ENCODE assay signal across 17 cellular contexts in the genomic region with DNA sequence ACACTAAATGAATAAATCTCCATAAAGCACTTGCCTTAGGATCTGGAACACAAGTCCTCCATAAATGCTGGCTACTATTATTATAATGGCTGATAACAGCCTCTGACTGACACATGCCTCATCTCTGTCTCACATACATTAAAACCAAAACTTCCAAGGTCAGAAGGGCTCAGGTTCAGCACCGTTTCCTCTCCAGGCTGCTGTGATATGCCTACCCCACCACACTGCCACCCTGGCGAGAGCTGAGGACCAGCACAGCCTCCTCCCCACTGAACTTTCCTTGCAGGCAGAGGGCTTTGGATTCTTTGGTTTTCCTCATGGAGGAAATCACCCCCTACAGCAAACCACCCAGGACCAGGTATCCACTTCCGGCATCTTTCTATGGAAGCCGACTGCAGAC.
DNase-seq lines count a peak whose midpoint lies in the region; ATAC-seq and TF ChIP-seq lines count a peak whose summit lies in the region.
"Had no signal": no experiment of that assay in that cellular context is flagged by ENCODE, and none has a peak within 500 bp of the region (broad histone marks: within the 10 kb centered on the region; RNA-seq: fewer than 3 reads in every experiment).

No MANE protein-coding gene starts in this region.

- WGBS in neuronal stem cell (ENCODE audit: extremely low coverage in 2 of 2, insufficient read length in 2 of 2, insufficient replicate concordance in 1 of 2), 2 donors = no CpG with 5 or more reads among the region's 4 CpGs

- peak; percentile 53 for DNase-seq in activated CD4-positive, alpha-beta T cell treated with anti-CD3 and anti-CD28 coated beads for 36 hours
- DNase-seq in activated CD4-positive, alpha-beta T cell treated with anti-CD3 and anti-CD28 coated beads, Interleukin-2, amount 50 U/mL, for 4 hours = no peak
- peak; percentile 35 for DNase-seq in GM12865 (ENCODE audit: low read depth)
- DNase-seq in activated CD8-positive, alpha-beta T cell treated with anti-CD3 and anti-CD28 coated beads for 36 hours = peak; percentile 50
- no peak for DNase-seq in neuronal stem cell (ENCODE audit: low spot score)
- DNase-seq in GM20000 (ENCODE audit: low spot score) = no peak
- no peak for DNase-seq in CD4-positive, alpha-beta T cell
- DNase-seq: KBM-7, left ventricle myocardium superior, NCI-H2107, NCI-H69, OCI-M1, ovary, right lobe of liver, SJCRH30 had no signal

- H2AK5ac ChIP-seq in neuronal stem cell (ENCODE audit: low read depth, low read length) = peak overlapping the region; percentile 34

- TF ChIP-seq CTCF in GM12865 (IDR thresholded peaks at IDR 0.05; ENCODE audit: insufficient read depth, low read depth, low read length, missing control alignments) (no peak), GM20000 (IDR thresholded peaks at IDR 0.05; ENCODE audit: extremely low read depth, missing control alignments) (no peak)
- no peak for TF ChIP-seq CTCF in activated CD8-positive, alpha-beta T cell treated with anti-CD3 and anti-CD28 coated beads for 36 hours (IDR thresholded peaks at IDR 0.05)
- TF ChIP-seq CTCF in CD4-positive, alpha-beta T cell (IDR thresholded peaks at IDR 0.05) = no peak

- H3K79me1 ChIP-seq in neuronal stem cell (ENCODE audit: low read depth, low read length) = no peaks in the 10 kb centered on the region

- peak overlapping the region; percentile 26 for H3K27ac Mint-ChIP-seq in activated CD4-positive, alpha-beta T cell treated with anti-CD3 and anti-CD28 coated beads for 36 hours
- peak overlapping the region; percentile 25 for H3K27ac Mint-ChIP-seq in activated CD8-positive, alpha-beta T cell treated with anti-CD3 and anti-CD28 coated beads for 36 hours
- H3K27ac Mint-ChIP-seq in CD4-positive, alpha-beta T cell = no peak overlapping the region

- no peak overlapping the region for H3K14ac ChIP-seq in neuronal stem cell (ENCODE audit: low read length)

- peaks cover 0 to 5% of the 10 kb centered on the region in 2 donors for H3K9me3 ChIP-seq in neuronal stem cell (replicated peaks in 1 of 2; ENCODE audit: control insufficient read depth in 2 of 2, insufficient read depth in 1 of 2, low read depth in 1 of 2, low read length in 2 of 2)
- H3K9me3 ChIP-seq in CD4-positive, alpha-beta T cell (ENCODE audit: control insufficient read depth, low read length) = no peaks in the 10 kb centered on the region
- H3K9me3 ChIP-seq: ovary, right lobe of liver, SJCRH30, thoracic aorta had no signal

- no peak overlapping the region for H4K8ac ChIP-seq in neuronal stem cell (ENCODE audit: low read depth, low read length)

- no peak overlapping the region for H2BK15ac ChIP-seq in neuronal stem cell (ENCODE audit: low read length)

- H2BK5ac ChIP-seq in neuronal stem cell (ENCODE audit: low read length) = peak overlapping the region; percentile 40

- H3K36me3 Mint-ChIP-seq in activated CD4-positive, alpha-beta T cell treated with anti-CD3 and anti-CD28 coated beads for 36 hours (ENCODE audit: low read depth) = no peaks in the 10 kb centered on the region
- H3K36me3 Mint-ChIP-seq in activated CD8-positive, alpha-beta T cell treated with anti-CD3 and anti-CD28 coated beads for 36 hours (ENCODE audit: low read depth) = peaks cover 2% of the 10 kb centered on the region
- H3K36me3 Mint-ChIP-seq in CD4-positive, alpha-beta T cell (ENCODE audit: low read depth) = no peaks in the 10 kb centered on the region

- ATAC-seq in activated CD4-positive, alpha-beta T cell treated with anti-CD3 and anti-CD28 coated beads for 36 hours = peak; percentile 60
- peak; percentile 57 for ATAC-seq in activated CD8-positive, alpha-beta T cell treated with anti-CD3 and anti-CD28 coated beads for 36 hours
- ATAC-seq in HG03469 (IDR thresholded peaks at IDR 0.05; ENCODE audit: unreplicated experiment) = no peak
- ATAC-seq in CD4-positive, alpha-beta T cell (ENCODE audit: poor library complexity) = no peak
- ATAC-seq: left ventricle myocardium superior had no signal

- peak overlapping the region; percentile 12 for H3K4ac ChIP-seq in neuronal stem cell (ENCODE audit: low read length)

- H3K23ac ChIP-seq in neuronal stem cell (ENCODE audit: low read depth, low read length, poor library complexity) = no peak overlapping the region

- H4K91ac ChIP-seq in neuronal stem cell (ENCODE audit: low read depth, low read length, poor library complexity) = no peak overlapping the region

- no peak overlapping the region for H3K18ac ChIP-seq in neuronal stem cell (ENCODE audit: low read length)

- peaks cover 9% of the 10 kb centered on the region for H3K27me3 Mint-ChIP-seq in activated CD4-positive, alpha-beta T cell treated with anti-CD3 and anti-CD28 coated beads for 36 hours
- H3K27me3 Mint-ChIP-seq in activated CD8-positive, alpha-beta T cell treated with anti-CD3 and anti-CD28 coated beads for 36 hours = peaks cover 2% of the 10 kb centered on the region
- no peaks in the 10 kb centered on the region for H3K27me3 Mint-ChIP-seq in CD4-positive, alpha-beta T cell

- no peak overlapping the region for H3K27ac ChIP-seq in neuronal stem cell (replicated peaks; ENCODE audit: low read length)
- H3K27ac ChIP-seq in CD4-positive, alpha-beta T cell (ENCODE audit: low read depth, low read length) = no peak overlapping the region
- H3K27ac ChIP-seq: ovary, SJCRH30, thoracic aorta had no signal

- peaks cover 6 to 12% of the 10 kb centered on the region in 2 donors for H3K4me1 ChIP-seq in neuronal stem cell (ENCODE audit: control insufficient read depth in 2 of 2, insufficient read depth in 1 of 2, low read depth in 1 of 2, low read length in 2 of 2)

- intact Hi-C loops in activated CD4-positive, alpha-beta T cell treated with anti-CD3 and anti-CD28 coated beads for 36 hours (cut with DNase I, micrococcal nuclease) = loop anchor here (2.0 to 10.0 kb wide), 6 partner anchors 30 to 930 kb away; a partner anchor contains a TSS
- intact Hi-C loops in activated CD8-positive, alpha-beta T cell treated with anti-CD3 and anti-CD28 coated beads for 36 hours (cut with micrococcal nuclease) = loop anchor here (5.0 to 10.0 kb wide), 3 partner anchors 33 to 350 kb away; a partner anchor contains a TSS
- intact Hi-C loops in CD4-positive, alpha-beta T cell (cut with DNase I, micrococcal nuclease) = no loop called here

- H2BK120ac ChIP-seq in neuronal stem cell (ENCODE audit: low read depth, low read length) = no peak overlapping the region

- H3K4me3 ChIP-seq in GM12865 (ENCODE audit: low read depth, low read length) = no peak overlapping the region
- no peak overlapping the region for H3K4me3 ChIP-seq in neuronal stem cell (ENCODE audit: low read length in 2 of 2)
- H3K4me3 ChIP-seq: ovary, right lobe of liver, SJCRH30, thoracic aorta had no signal

- CTCF ChIA-PET in activated CD4-positive, alpha-beta T cell treated with anti-CD3 and anti-CD28 coated beads for 36 hours (lab: Charles Lee) = no interaction called here
- CTCF ChIA-PET in activated CD8-positive, alpha-beta T cell treated with anti-CD3 and anti-CD28 coated beads for 36 hours (lab: Charles Lee) = interaction anchor here (0.7 kb wide), 1 partner anchor 91 kb away, joined by 3 read pairs; no protein-coding TSS in a partner anchor
- CTCF ChIA-PET in CD4-positive, alpha-beta T cell (lab: Charles Lee) = interaction anchor here (1.1 kb wide), 1 partner anchor 71 kb away, joined by 3 read pairs; no protein-coding TSS in a partner anchor

- H3K4me3 Mint-ChIP-seq in activated CD4-positive, alpha-beta T cell treated with anti-CD3 and anti-CD28 coated beads for 36 hours = no peak overlapping the region
- H3K4me3 Mint-ChIP-seq in activated CD8-positive, alpha-beta T cell treated with anti-CD3 and anti-CD28 coated beads for 36 hours = no peak overlapping the region
- H3K4me3 Mint-ChIP-seq in CD4-positive, alpha-beta T cell = no peak overlapping the region

- H3K9me3 Mint-ChIP-seq in activated CD4-positive, alpha-beta T cell treated with anti-CD3 and anti-CD28 coated beads for 36 hours (ENCODE audit: low read depth) = no peaks in the 10 kb centered on the region
- H3K9me3 Mint-ChIP-seq in activated CD8-positive, alpha-beta T cell treated with anti-CD3 and anti-CD28 coated beads for 36 hours = no peaks in the 10 kb centered on the region
- H3K9me3 Mint-ChIP-seq in CD4-positive, alpha-beta T cell = no peaks in the 10 kb centered on the region

- no peak overlapping the region for H2AFZ ChIP-seq in neuronal stem cell (ENCODE audit: low read length)

- POLR2A ChIA-PET in activated CD4-positive, alpha-beta T cell treated with anti-CD3 and anti-CD28 coated beads for 36 hours (lab: Charles Lee) = interaction anchor here (1.4 kb wide), 1 partner anchor 11 kb away, joined by 4 read pairs; no protein-coding TSS in a partner anchor
- POLR2A ChIA-PET in activated CD8-positive, alpha-beta T cell treated with anti-CD3 and anti-CD28 coated beads for 36 hours (lab: Charles Lee) = interaction anchor here (1.4 to 8.9 kb wide), 2 partner anchors 10 to 31 kb away, joined by 3 to 45 read pairs; no protein-coding TSS in a partner anchor
- POLR2A ChIA-PET in CD4-positive, alpha-beta T cell (lab: Charles Lee) = no interaction called here

- H2BK12ac ChIP-seq in neuronal stem cell (ENCODE audit: low read length) = no peak overlapping the region

- H3K36me3 ChIP-seq in neuronal stem cell (replicated peaks in 1 of 2; ENCODE audit: control insufficient read depth in 2 of 2, insufficient read depth in 2 of 2, low read length in 2 of 2) = no peaks in the 10 kb centered on the region
- H3K36me3 ChIP-seq: ovary, right lobe of liver, SJCRH30, thoracic aorta had no signal

- peaks cover 90% of the 10 kb centered on the region for H3K4me1 Mint-ChIP-seq in activated CD4-positive, alpha-beta T cell treated with anti-CD3 and anti-CD28 coated beads for 36 hours
- peaks cover 92% of the 10 kb centered on the region for H3K4me1 Mint-ChIP-seq in activated CD8-positive, alpha-beta T cell treated with anti-CD3 and anti-CD28 coated beads for 36 hours (ENCODE audit: low read depth)
- H3K4me1 Mint-ChIP-seq in CD4-positive, alpha-beta T cell (ENCODE audit: low read depth) = peaks cover 42% of the 10 kb centered on the region

- no peak overlapping the region for H3K9ac ChIP-seq in neuronal stem cell (ENCODE audit: low read depth, low read length, poor library complexity)

- no peaks in the 10 kb centered on the region for H3K27me3 ChIP-seq in neuronal stem cell (ENCODE audit: control insufficient read depth in 3 of 3, insufficient read depth in 3 of 3, low read depth in 1 of 3, low read length in 3 of 3)
- no peaks in the 10 kb centered on the region for H3K27me3 ChIP-seq in CD4-positive, alpha-beta T cell (ENCODE audit: control insufficient read depth, insufficient read depth, low read length)
- H3K27me3 ChIP-seq: ovary, right lobe of liver, SJCRH30 had no signal

- H3K4me2 ChIP-seq in neuronal stem cell (ENCODE audit: insufficient read depth, low read length, poor library complexity, severe bottlenecking) = no peak overlapping the region

Comparison
In these comparisons a context has a peak if more than half of its experiments do, and no peak if none do; other contexts are left out.
1. DNase-seq: peak in activated CD4-positive, alpha-beta T cell treated with anti-CD3 and anti-CD28 coated beads for 36 hours (single experiment), GM12865 (single experiment) and activated CD8-positive, alpha-beta T cell treated with anti-CD3 and anti-CD28 coated beads for 36 hours (single experiment); none in activated CD4-positive, alpha-beta T cell treated with anti-CD3 and anti-CD28 coated beads, Interleukin-2, amount 50 U/mL, for 4 hours (0 of 2), neuronal stem cell (single experiment), GM20000 (single experiment) and CD4-positive, alpha-beta T cell (0 of 10).
2. ATAC-seq: peak in activated CD4-positive, alpha-beta T cell treated with anti-CD3 and anti-CD28 coated beads for 36 hours (single experiment) and activated CD8-positive, alpha-beta T cell treated with anti-CD3 and anti-CD28 coated beads for 36 hours (single experiment); none in HG03469 (single experiment) and CD4-positive, alpha-beta T cell (single experiment).
3. intact Hi-C loops: an anchor here in activated CD4-positive, alpha-beta T cell treated with anti-CD3 and anti-CD28 coated beads for 36 hours (2.0 to 10.0 kb wide) and activated CD8-positive, alpha-beta T cell treated with anti-CD3 and anti-CD28 coated beads for 36 hours (5.0 to 10.0 kb wide); none called in CD4-positive, alpha-beta T cell.